ENCODE assay signal across 28 cellular contexts in the genomic region with DNA sequence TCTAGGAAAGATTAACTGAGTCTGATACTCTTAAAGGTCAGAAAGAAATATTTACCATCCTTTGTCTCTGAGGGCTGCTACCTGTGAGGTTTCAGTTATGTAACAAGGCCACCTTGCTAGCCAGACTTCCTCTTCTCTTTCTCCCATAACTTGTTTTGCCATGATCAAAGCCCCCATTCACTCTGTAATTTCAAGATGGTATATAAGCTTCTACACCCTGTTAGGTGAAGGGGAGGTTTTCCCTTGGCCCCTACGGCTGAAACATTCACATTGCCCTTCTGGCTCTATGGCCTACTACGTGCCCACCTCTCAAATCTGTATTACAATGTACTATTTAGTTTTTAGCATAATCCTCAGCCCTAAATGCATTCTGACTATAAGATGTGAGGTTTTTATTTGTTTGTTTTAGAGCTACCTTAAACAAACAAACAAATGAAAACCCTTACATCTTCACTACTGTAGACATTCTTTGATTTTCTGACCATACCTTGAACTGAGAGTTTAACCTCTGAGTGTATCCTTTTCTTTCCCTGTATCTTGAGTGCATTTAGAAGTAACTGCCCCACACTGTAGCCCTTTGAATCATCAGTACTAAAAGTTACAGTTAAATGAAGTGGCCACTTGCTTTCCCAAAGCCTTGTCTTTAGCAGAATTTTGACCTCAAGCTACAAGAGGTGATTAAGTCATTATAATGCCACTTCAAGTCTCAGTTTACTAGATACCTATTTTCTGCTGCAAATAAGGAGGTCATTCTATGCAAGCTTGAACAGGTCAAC.
A peak's percentile ranks its signal among the peaks of the same experiment; 100 is the strongest.
DNase-seq lines count a peak whose midpoint lies in the region; ATAC-seq, FAIRE-seq and TF ChIP-seq lines count a peak whose summit lies in the region.
"Had no signal": no experiment of that assay in that cellular context is flagged by ENCODE, and none has a peak within 500 bp of the region (broad histone marks: within the 10 kb centered on the region; RNA-seq: fewer than 3 reads in every experiment).

No MANE protein-coding gene starts in this region.

- no peaks in the 10 kb centered on the region for H3K79me2 ChIP-seq in osteoblast (ENCODE audit: insufficient read depth, low read length)

- no peak overlapping the region for H3K4me3 ChIP-seq in osteoblast (ENCODE audit: insufficient read depth, low read length)
- H3K4me3 ChIP-seq: esophagus squamous epithelium, gastrocnemius medialis, GM12878 had no signal

- no peaks in the 10 kb centered on the region for H3K36me3 Mint-ChIP-seq in activated naive CD4-positive, alpha-beta T cell treated with anti-CD3 and anti-CD28 coated beads for 36 hours (ENCODE audit: low read depth)
- no peaks in the 10 kb centered on the region for H3K36me3 Mint-ChIP-seq in activated T-helper 17 cell treated with anti-CD3 and anti-CD28 coated beads, Interleukin-2, amount 50 U/mL, for 72 hours (ENCODE audit: low read depth)
- H3K36me3 Mint-ChIP-seq: brain, mesothelial cell of epicardium had no signal

- ATAC-seq in activated T-helper 17 cell treated with anti-CD3 and anti-CD28 coated beads, Interleukin-2, amount 50 U/mL, for 72 hours (replicated peaks): peak; percentile 53
- ATAC-seq: gastrocnemius medialis, GM12878, HCT116, left ventricle myocardium superior, sciatic nerve had no signal

- no peak for DNase-seq in activated naive CD4-positive, alpha-beta T cell treated with anti-CD3 and anti-CD28 coated beads for 36 hours
- no peak for DNase-seq in activated naive CD4-positive, alpha-beta T cell treated with Interleukin-2 at 50 U/mL for 16 hours
- DNase-seq in D721Med (ENCODE audit: insufficient read length, low spot score) (no peak), osteoblast (ENCODE audit: insufficient read length, low spot score, missing footprints) (peak; percentile 5), H4 (ENCODE audit: low spot score) (no peak), NCI-H2029 (lab: John Stamatoyannopoulos, UW) (no peak)
- DNase-seq in effector CD4-positive, alpha-beta T cell: no peak
- DNase-seq: activated CD4-positive, alpha-beta T cell treated with anti-CD3 and anti-CD28 coated beads for 4 hours; DMS79 treated with DMSO at 0.1 percent for 48 hours; esophagus squamous epithelium; gastrocnemius medialis; hippocampal formation; left ventricle myocardium superior; MV-4-11; NCI-H187 treated with DMSO at 0.1 percent for 48 hours; NCI-H2227 treated with DMSO at 0.1 percent for 48 hours; NCI-H748 treated with DMSO at 0.1 percent for 48 hours; nephron progenitor cell; Right ventricle myocardium superior; substantia nigra had no signal

- H3K27me3 ChIP-seq in osteoblast (ENCODE audit: insufficient read depth, low read length): no peaks in the 10 kb centered on the region
- H3K27me3 ChIP-seq: esophagus squamous epithelium, gastrocnemius medialis had no signal

- H3K9me3 ChIP-seq in osteoblast (ENCODE audit: low read depth, low read length): peaks cover 3% of the 10 kb centered on the region
- H3K9me3 ChIP-seq: esophagus squamous epithelium, gastrocnemius medialis had no signal

- peak; percentile 82 for FAIRE-seq in D721Med (lab: Jason Lieb, UNC)
- FAIRE-seq: colon, GM12878 had no signal

- intact Hi-C loops in activated naive CD4-positive, alpha-beta T cell treated with anti-CD3 and anti-CD28 coated beads for 36 hours (cut with micrococcal nuclease): loop anchor here (10.0 kb wide), 1 partner anchor 416 kb away; a partner anchor contains a TSS

- no peaks in the 10 kb centered on the region for H3K4me1 ChIP-seq in osteoblast (ENCODE audit: insufficient read depth, low read length)
- H3K4me1 ChIP-seq: esophagus squamous epithelium, gastrocnemius medialis had no signal

- H3K27ac Mint-ChIP-seq in activated naive CD4-positive, alpha-beta T cell treated with anti-CD3 and anti-CD28 coated beads for 36 hours: peak overlapping the region; percentile 44
- peak overlapping the region; percentile 86 for H3K27ac Mint-ChIP-seq in activated T-helper 17 cell treated with anti-CD3 and anti-CD28 coated beads, Interleukin-2, amount 50 U/mL, for 72 hours
- H3K27ac Mint-ChIP-seq: endodermal cell, mesothelial cell of epicardium, nephron progenitor cell had no signal

- no peak overlapping the region for H2AFZ ChIP-seq in osteoblast (ENCODE audit: low read length)

- CTCF ChIA-PET in activated naive CD4-positive, alpha-beta T cell treated with anti-CD3 and anti-CD28 coated beads for 36 hours (lab: Charles Lee): interaction anchor here (1.1 kb wide), 1 partner anchor 21 kb away, joined by 3 read pairs; no protein-coding TSS in a partner anchor

- no peaks in the 10 kb centered on the region for H3K36me3 ChIP-seq in osteoblast (ENCODE audit: insufficient read depth, low read length)
- H3K36me3 ChIP-seq: esophagus squamous epithelium, gastrocnemius medialis had no signal

- H3K4me1 Mint-ChIP-seq in activated naive CD4-positive, alpha-beta T cell treated with anti-CD3 and anti-CD28 coated beads for 36 hours (ENCODE audit: low read depth): peaks cover 66% of the 10 kb centered on the region
- H3K4me1 Mint-ChIP-seq in activated T-helper 17 cell treated with anti-CD3 and anti-CD28 coated beads, Interleukin-2, amount 50 U/mL, for 72 hours: peaks cover 32% of the 10 kb centered on the region
- H3K4me1 Mint-ChIP-seq: mesothelial cell of epicardium had no signal

- TF ChIP-seq CTCF in D721Med (IDR thresholded peaks at IDR 0.05; ENCODE audit: insufficient read depth, missing control alignments): no peak
- TF ChIP-seq CTCF in osteoblast (IDR thresholded peaks at IDR 0.05; ENCODE audit: extremely low read depth, low read depth, low read length): no peak

- H3K4me3 Mint-ChIP-seq in activated naive CD4-positive, alpha-beta T cell treated with anti-CD3 and anti-CD28 coated beads for 36 hours: no peak overlapping the region
- peak overlapping the region; percentile 74 for H3K4me3 Mint-ChIP-seq in activated T-helper 17 cell treated with anti-CD3 and anti-CD28 coated beads, Interleukin-2, amount 50 U/mL, for 72 hours
- H3K4me3 Mint-ChIP-seq: brain, endodermal cell, mesothelial cell of epicardium, nephron progenitor cell had no signal

- H3K9me3 Mint-ChIP-seq in activated naive CD4-positive, alpha-beta T cell treated with anti-CD3 and anti-CD28 coated beads for 36 hours: peaks cover 8% of the 10 kb centered on the region
- peaks cover 3% of the 10 kb centered on the region for H3K9me3 Mint-ChIP-seq in activated T-helper 17 cell treated with anti-CD3 and anti-CD28 coated beads, Interleukin-2, amount 50 U/mL, for 72 hours
- H3K9me3 Mint-ChIP-seq: endodermal cell, nephron progenitor cell had no signal

- no peaks in the 10 kb centered on the region for H3K27me3 Mint-ChIP-seq in activated naive CD4-positive, alpha-beta T cell treated with anti-CD3 and anti-CD28 coated beads for 36 hours (ENCODE audit: low read depth)
- H3K27me3 Mint-ChIP-seq in activated T-helper 17 cell treated with anti-CD3 and anti-CD28 coated beads, Interleukin-2, amount 50 U/mL, for 72 hours: no peaks in the 10 kb centered on the region

- no peak overlapping the region for H3K4me2 ChIP-seq in osteoblast (ENCODE audit: insufficient read depth, low read length)

- no peaks in the 10 kb centered on the region for H4K20me1 ChIP-seq in osteoblast (ENCODE audit: insufficient read depth, low read length)

- H3K27ac ChIP-seq in osteoblast (ENCODE audit: low read depth, low read length): no peak overlapping the region
- H3K27ac ChIP-seq: esophagus squamous epithelium, gastrocnemius medialis had no signal
